ENCODE assay signal across 8 cellular contexts in the genomic region with DNA sequence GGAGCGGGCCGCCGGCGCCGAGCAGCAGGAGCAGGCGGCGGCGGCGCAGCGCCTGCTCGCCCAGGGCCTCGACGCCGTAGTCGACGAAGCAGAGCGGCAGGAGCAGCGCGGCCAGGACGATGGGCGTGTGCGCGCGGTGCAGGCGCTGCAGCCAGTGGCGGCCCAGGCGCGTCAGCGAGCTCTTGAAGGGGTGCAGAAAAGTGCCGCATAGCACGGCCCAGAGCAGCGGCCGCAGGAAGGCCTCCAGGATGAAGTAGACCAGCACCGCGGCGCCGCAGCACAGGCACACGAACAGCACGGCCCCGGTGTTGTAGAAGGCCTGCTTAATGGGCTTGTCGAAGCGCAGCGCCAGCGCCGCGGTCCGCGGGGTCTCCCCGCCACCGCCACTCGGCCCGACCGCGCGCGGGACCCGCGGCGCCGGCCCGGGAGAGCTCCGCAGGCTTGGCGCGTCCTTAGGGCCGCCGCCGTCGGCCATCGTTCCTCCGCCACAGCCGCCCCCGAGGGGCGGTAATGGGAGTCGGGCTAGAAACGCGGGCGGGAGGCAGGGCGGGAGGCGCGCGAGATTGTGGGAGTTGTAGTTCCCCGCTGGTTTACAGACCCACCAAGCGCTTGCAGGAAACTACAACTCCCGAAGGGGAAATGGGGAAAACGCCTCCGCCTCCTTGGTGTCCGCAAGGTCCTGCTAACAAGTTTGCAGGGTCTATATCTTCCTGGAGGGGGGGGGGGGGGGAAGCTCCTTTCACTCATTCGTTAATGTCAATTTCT. TPM values are rescaled to one million over a fixed set of nuclear protein-coding genes. Genes with fewer than 3 reads are reported as not detected.
DNase-seq lines count a peak whose midpoint lies in the region; ATAC-seq and TF ChIP-seq lines count a peak whose summit lies in the region.

A gene (minus strand): TSS at position 509 of the 765 bp plus-strand sequence. CDS start 34 bp downstream, at position 475.

- peaks cover 29% of the 10 kb centered on the region for H3K4me1 ChIP-seq in RWPE2 (ENCODE audit: insufficient read depth, poor library complexity, severe bottlenecking)

- H3K4me3 Mint-ChIP-seq in activated T-helper 2 cell treated with anti-CD3 and anti-CD28 coated beads, Interferon-gamma antibody, Interleukin-2, Interleukin-4, amounts not matched to agents 10 μg/mL and 5 μg/mL and 100 μg/mL, durations not matched to agents 14 hours and 24 hours and 36 hours (ENCODE audit: low read depth): peak within 1 kb of the TSS; percentile 84
- peak within 1 kb of the TSS; percentile 93 for H3K4me3 Mint-ChIP-seq in natural killer cell treated with Interleukin-12 subunit alpha and Interleukin-12 subunit beta and Interleukin-15 and Interleukin-18, amount 100 ng/mL, for 72 hours

- intact Hi-C loops in activated T-helper 2 cell treated with anti-CD3 and anti-CD28 coated beads, Interferon-gamma antibody, Interleukin-2, Interleukin-4, amounts not matched to agents 10 μg/mL and 5 μg/mL and 100 μg/mL, durations not matched to agents 14 hours and 24 hours and 36 hours (cut with micrococcal nuclease): loop anchor here (1.0 to 10.0 kb wide), 7 partner anchors 9 to 1835 kb away; a partner anchor contains a TSS

- no peaks in the 10 kb centered on the region for H3K27me3 Mint-ChIP-seq in activated T-helper 2 cell treated with anti-CD3 and anti-CD28 coated beads, Interferon-gamma antibody, Interleukin-2, Interleukin-4, amounts not matched to agents 10 μg/mL and 5 μg/mL and 100 μg/mL, durations not matched to agents 14 hours and 24 hours and 36 hours (ENCODE audit: low read depth)
- no peaks in the 10 kb centered on the region for H3K27me3 Mint-ChIP-seq in natural killer cell treated with Interleukin-12 subunit alpha and Interleukin-12 subunit beta and Interleukin-15 and Interleukin-18, amount 100 ng/mL, for 72 hours

- peaks cover 36% of the 10 kb centered on the region for H3K4me1 Mint-ChIP-seq in activated T-helper 2 cell treated with anti-CD3 and anti-CD28 coated beads, Interferon-gamma antibody, Interleukin-2, Interleukin-4, amounts not matched to agents 10 μg/mL and 5 μg/mL and 100 μg/mL, durations not matched to agents 14 hours and 24 hours and 36 hours (ENCODE audit: low read depth)
- H3K4me1 Mint-ChIP-seq in natural killer cell treated with Interleukin-12 subunit alpha and Interleukin-12 subunit beta and Interleukin-15 and Interleukin-18, amount 100 ng/mL, for 72 hours (ENCODE audit: low read depth in 2 of 2): peaks cover 26 to 35% of the 10 kb centered on the region in 2 donors

- TF ChIP-seq CTCF in RWPE2 (IDR thresholded peaks at IDR 0.05; ENCODE audit: poor library complexity, severe bottlenecking): no peak

- DNase-seq in EH (ENCODE audit: low read depth) (peak; percentile 100), H4 (ENCODE audit: low spot score) (peak; percentile 98), LoVo (ENCODE audit: low spot score) (peak; percentile 96), RWPE2 (ENCODE audit: low spot score) (peak; percentile 98), fibroblast of peridontal ligament (ENCODE audit: extremely low read depth) (peak; percentile 99)
- DNase-seq in activated T-helper 2 cell treated with anti-CD3 and anti-CD28 coated beads, Interferon-gamma antibody, Interleukin-2, Interleukin-4, amounts not matched to agents 10 μg/mL and 5 μg/mL and 100 μg/mL, durations not matched to agents 14 hours and 24 hours and 36 hours (ENCODE audit: low spot score): peak; percentile 93
- DNase-seq in natural killer cell treated with Interleukin-12 subunit alpha and Interleukin-12 subunit beta and Interleukin-15 and Interleukin-18, amount 100 ng/mL, for 72 hours (ENCODE audit: low spot score): peak; percentile 95
- peak; percentile 93 for DNase-seq in stimulated activated naive CD8-positive, alpha-beta T cell treated with anti-CD3 and anti-CD28 coated beads, Interleukin-15, Interleukin-2, amounts not matched to agents 100 U/mL and 50 U/mL, for 24 hours

- H3K4me3 ChIP-seq in RWPE2 (ENCODE audit: severe bottlenecking): peak within 1 kb of the TSS; percentile 82

- H3K27ac ChIP-seq in RWPE2 (ENCODE audit: poor library complexity, severe bottlenecking): peak within 1 kb of the TSS; percentile 71

- peaks cover 31% of the 10 kb centered on the region for H3K36me3 Mint-ChIP-seq in activated T-helper 2 cell treated with anti-CD3 and anti-CD28 coated beads, Interferon-gamma antibody, Interleukin-2, Interleukin-4, amounts not matched to agents 10 μg/mL and 5 μg/mL and 100 μg/mL, durations not matched to agents 14 hours and 24 hours and 36 hours (ENCODE audit: low read depth)
- peaks cover 6% of the 10 kb centered on the region for H3K36me3 Mint-ChIP-seq in natural killer cell treated with Interleukin-12 subunit alpha and Interleukin-12 subunit beta and Interleukin-15 and Interleukin-18, amount 100 ng/mL, for 72 hours

- ATAC-seq in RWPE2 (ENCODE audit: low read depth): peak; percentile 92
- ATAC-seq in natural killer cell treated with Interleukin-12 subunit alpha and Interleukin-12 subunit beta and Interleukin-15 and Interleukin-18, amount 100 ng/mL, for 72 hours: peak; percentile 96 to 98
- peak; percentile 92 for ATAC-seq in stimulated activated naive CD8-positive, alpha-beta T cell treated with anti-CD3 and anti-CD28 coated beads, Interleukin-15, Interleukin-2, amounts not matched to agents 100 U/mL and 50 U/mL, for 24 hours

- peaks cover 4% of the 10 kb centered on the region; the same call in 1 of the 2 replicates for H3K36me3 ChIP-seq in RWPE2 (ENCODE audit: low read depth)

- H3K9me3 ChIP-seq in RWPE2 (ENCODE audit: severe bottlenecking): no peaks in the 10 kb centered on the region

- no peaks in the 10 kb centered on the region for H3K9me3 Mint-ChIP-seq in activated T-helper 2 cell treated with anti-CD3 and anti-CD28 coated beads, Interferon-gamma antibody, Interleukin-2, Interleukin-4, amounts not matched to agents 10 μg/mL and 5 μg/mL and 100 μg/mL, durations not matched to agents 14 hours and 24 hours and 36 hours
- no peaks in the 10 kb centered on the region for H3K9me3 Mint-ChIP-seq in natural killer cell treated with Interleukin-12 subunit alpha and Interleukin-12 subunit beta and Interleukin-15 and Interleukin-18, amount 100 ng/mL, for 72 hours

- no peaks in the 10 kb centered on the region for H3K27me3 ChIP-seq in RWPE2 (ENCODE audit: insufficient read depth, poor library complexity, severe bottlenecking)

- peak within 1 kb of the TSS; percentile 83 for H3K27ac Mint-ChIP-seq in activated T-helper 2 cell treated with anti-CD3 and anti-CD28 coated beads, Interferon-gamma antibody, Interleukin-2, Interleukin-4, amounts not matched to agents 10 μg/mL and 5 μg/mL and 100 μg/mL, durations not matched to agents 14 hours and 24 hours and 36 hours
- H3K27ac Mint-ChIP-seq in natural killer cell treated with Interleukin-12 subunit alpha and Interleukin-12 subunit beta and Interleukin-15 and Interleukin-18, amount 100 ng/mL, for 72 hours: peak within 1 kb of the TSS; percentile 65 to 87

RNA-seq across cellular contexts. Expression of the gene that starts here (rescaled TPM):
- 34.7 and 39.0 TPM in 2 replicates for total RNA-seq in H4 (2014; rRNA removed; shearing (Covaris generic))
- total RNA-seq in activated T-helper 2 cell treated with anti-CD3 and anti-CD28 coated beads, Interferon-gamma antibody, Interleukin-2, Interleukin-4, amounts not matched to agents 10 μg/mL and 5 μg/mL and 100 μg/mL, durations not matched to agents 14 hours and 24 hours and 36 hours: 24.0 and 25.8 TPM in 2 replicates
- 10 to 100 TPM; 23.9 to 26.7 TPM for total RNA-seq in natural killer cell treated with Interleukin-12 subunit alpha and Interleukin-12 subunit beta and Interleukin-15 and Interleukin-18, amount 100 ng/mL, for 72 hours

Comparison
In these comparisons a context has a peak if more than half of its experiments do, and no peak if none do; other contexts are left out.
1. Peak in every context shown above with its lines: DNase-seq, ATAC-seq, H3K4me3 ChIP-seq and H3K27ac ChIP-seq.